In the genomic region with DNA sequence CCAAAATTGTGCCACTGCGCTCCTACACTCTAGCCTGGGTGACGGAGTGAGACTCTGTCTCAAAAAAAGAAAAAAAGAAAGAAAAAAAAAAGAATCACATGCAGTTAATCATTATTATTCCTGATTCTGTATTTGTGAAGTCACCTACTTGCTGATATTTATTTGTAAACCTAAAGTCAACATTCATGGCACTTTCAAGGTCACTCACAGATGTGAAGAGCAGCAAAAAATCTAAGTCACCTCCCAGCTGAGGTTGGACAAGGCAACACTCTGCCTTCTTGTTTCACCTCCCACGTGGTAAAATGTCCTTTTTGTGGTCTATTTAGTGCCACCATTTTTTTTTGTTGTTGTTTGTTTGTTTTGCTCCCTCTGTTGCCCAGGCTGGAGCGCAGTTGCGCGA, we compare ENCODE assay signal across 25 cellular contexts. TPM values are rescaled to one million over a fixed set of nuclear protein-coding genes. Genes with fewer than 3 reads are reported as not detected.
"Had no signal": no experiment of that assay in that cellular context is flagged by ENCODE, and none has a peak within 500 bp of the region (broad histone marks: within the 10 kb centered on the region; RNA-seq: fewer than 3 reads in every experiment).

No MANE protein-coding gene starts in this region.

- H3K4me1 ChIP-seq: esophagus muscularis mucosa, prostate gland, suprapubic skin had no signal

- H3K27me3 ChIP-seq: dorsolateral prefrontal cortex, esophagus muscularis mucosa, suprapubic skin had no signal

- DNase-seq: activated CD4-positive, alpha-beta memory T cell treated with anti-CD3 and anti-CD28 coated beads, Interleukin-2, amount 10 ng/mL, durations not matched to agents 7 days and 5 days; activated CD4-positive, CD25-positive, alpha-beta regulatory T cell treated with anti-CD3 and anti-CD28 coated beads, Interleukin-2, amount 50 U/mL, for 72 hours; activated naive CD4-positive, alpha-beta T cell treated with anti-CD3 and anti-CD28 coated beads for 36 hours; dorsolateral prefrontal cortex; hippocampal formation; kidney; left ventricle myocardium superior; mesenchymal stem cell; nephron progenitor cell; right cardiac atrium; small intestine; stimulated activated CD4-positive, alpha-beta T cell treated with anti-CD3 and anti-CD28 coated beads, Interleukin-4, amount 100 ng/mL, for 4 hours; stimulated activated CD8-positive, alpha-beta memory T cell treated with anti-CD3 and anti-CD28 coated beads, Interleukin-4, amount 100 ng/mL, for 48 hours; stimulated activated naive CD8-positive, alpha-beta T cell treated with anti-CD3 and anti-CD28 coated beads, Interleukin-15, Interleukin-2, amounts not matched to agents 100 U/mL and 50 U/mL, for 24 hours; trophoblast cell had no signal

- ATAC-seq: activated T-helper 17 cell treated with anti-CD3 and anti-CD28 coated beads, Interleukin-2, amount 50 U/mL, for 72 hours; left ventricle myocardium superior; right cardiac atrium; SK-N-SH treated with all-trans-retinoic acid at 6 μM for 48 hours; stimulated activated naive CD8-positive, alpha-beta T cell treated with anti-CD3 and anti-CD28 coated beads, Interleukin-15, Interleukin-2, amounts not matched to agents 100 U/mL and 50 U/mL, for 24 hours had no signal

- H3K9me3 Mint-ChIP-seq: activated CD4-positive, alpha-beta memory T cell treated with anti-CD3 and anti-CD28 coated beads, Interleukin-2, amount 10 ng/mL, durations not matched to agents 7 days and 5 days; activated naive CD4-positive, alpha-beta T cell treated with anti-CD3 and anti-CD28 coated beads for 36 hours; activated T-helper 17 cell treated with anti-CD3 and anti-CD28 coated beads, Interleukin-2, amount 50 U/mL, for 72 hours had no signal

- H3K36me3 ChIP-seq: esophagus muscularis mucosa, prostate gland, suprapubic skin had no signal

- H3K4me3 ChIP-seq: dorsolateral prefrontal cortex, esophagus muscularis mucosa, prostate gland, suprapubic skin had no signal

- H3K4me3 Mint-ChIP-seq: activated CD4-positive, alpha-beta memory T cell treated with anti-CD3 and anti-CD28 coated beads, Interleukin-2, amount 10 ng/mL, durations not matched to agents 7 days and 5 days; activated naive CD4-positive, alpha-beta T cell treated with anti-CD3 and anti-CD28 coated beads for 36 hours; activated T-helper 17 cell treated with anti-CD3 and anti-CD28 coated beads, Interleukin-2, amount 50 U/mL, for 72 hours; nephron progenitor cell had no signal

- H3K27ac Mint-ChIP-seq: activated CD4-positive, alpha-beta memory T cell treated with anti-CD3 and anti-CD28 coated beads, Interleukin-2, amount 10 ng/mL, durations not matched to agents 7 days and 5 days; activated naive CD4-positive, alpha-beta T cell treated with anti-CD3 and anti-CD28 coated beads for 36 hours; activated T-helper 17 cell treated with anti-CD3 and anti-CD28 coated beads, Interleukin-2, amount 50 U/mL, for 72 hours; nephron progenitor cell had no signal

- H3K27me3 Mint-ChIP-seq: activated T-helper 17 cell treated with anti-CD3 and anti-CD28 coated beads, Interleukin-2, amount 50 U/mL, for 72 hours had no signal

- H3K9me3 ChIP-seq: esophagus muscularis mucosa, prostate gland, suprapubic skin had no signal

RNA-seq across cellular contexts. Expression of a gene that starts 26.5 kb away (rescaled TPM):
- total RNA-seq: activated CD4-positive, alpha-beta memory T cell treated with anti-CD3 and anti-CD28 coated beads, Interleukin-2, amount 10 ng/mL, durations not matched to agents 7 days and 5 days; activated naive CD4-positive, alpha-beta T cell treated with anti-CD3 and anti-CD28 coated beads for 36 hours; astrocyte; esophagus muscularis mucosa; glomerular endothelial cell; kidney; left ventricle myocardium superior; mucosa of gallbladder; osteoblast; right cardiac atrium; suprapubic skin; T-helper 2 cell treated with Interferon-gamma antibody and Interleukin-4, amounts not matched to agents 100 ng/mL and 5 ng/mL, for 36 hours had no signal

RNA-seq across cellular contexts. Expression of a gene that starts 35.8 kb away (rescaled TPM):
- total RNA-seq: activated CD4-positive, alpha-beta memory T cell treated with anti-CD3 and anti-CD28 coated beads, Interleukin-2, amount 10 ng/mL, durations not matched to agents 7 days and 5 days; activated T-helper 17 cell treated with anti-CD3 and anti-CD28 coated beads, Interleukin-2, amount 50 U/mL, for 72 hours had no signal
